16 cellular contexts compared by ENCODE assay signal in genomic region chr12:9731797-9732196, GRCh38. TPM values are rescaled to one million over a fixed set of nuclear protein-coding genes. Genes with fewer than 3 reads are reported as not detected.
DNase-seq lines count a peak whose midpoint lies in the region; ATAC-seq, FAIRE-seq and TF ChIP-seq lines count a peak whose summit lies in the region.
"Had no signal": no experiment of that assay in that cellular context is flagged by ENCODE, and none has a peak within 500 bp of the region (broad histone marks: within the 10 kb centered on the region; RNA-seq: fewer than 3 reads in every experiment).

No MANE protein-coding gene starts in this region.

- H2AFZ ChIP-seq in PC-3 (ENCODE audit: low read length): peak overlapping the region; percentile 38; the same call in 1 of the 2 replicates

- POLR2A ChIA-PET in PC-3 (lab: Charles Lee; ENCODE audit: unreplicated experiment): no interaction called here

- no peaks in the 10 kb centered on the region for H3K27me3 ChIP-seq in PC-3 (ENCODE audit: low read length)
- H3K27me3 ChIP-seq in mononuclear cell (ENCODE audit: insufficient read depth, low read length): no peaks in the 10 kb centered on the region

- CTCF ChIA-PET in PC-3 (lab: Charles Lee): no interaction called here

- intact Hi-C loops in PC-3 (cut with micrococcal nuclease): no loop called here

- H3K9me3 ChIP-seq in PC-3 (ENCODE audit: low read length): no peaks in the 10 kb centered on the region
- no peaks in the 10 kb centered on the region for H3K9me3 ChIP-seq in mononuclear cell (ENCODE audit: low read depth, low read length)

- TF ChIP-seq CTCF in PC-3 (conservative IDR thresholded peaks at IDR 0.05; ENCODE audit: low read depth, low read length): no peak

- H3K4me2 ChIP-seq in PC-3 (ENCODE audit: low read length): no peak overlapping the region

- no peak overlapping the region for H3K27ac ChIP-seq in PC-3 (ENCODE audit: low read length)
- H3K27ac ChIP-seq: epithelial cell of prostate had no signal

- H3K4me3 ChIP-seq in PC-3 (ENCODE audit: low read length) (no peak overlapping the region), mononuclear cell (ENCODE audit: low read length) (peak overlapping the region; percentile 2)

- H3K4me1 ChIP-seq in PC-3 (ENCODE audit: insufficient read depth, low read length) (no peaks in the 10 kb centered on the region), mononuclear cell (ENCODE audit: insufficient read depth, low read length) (peaks cover 37% of the 10 kb centered on the region)

- peak; percentile 82 for FAIRE-seq in GM18507 (lab: Jason Lieb, UNC)

- H3K36me3 ChIP-seq in PC-3 (ENCODE audit: low read depth, low read length): no peaks in the 10 kb centered on the region

- BruUV-seq in PC-3 (replicated peaks; lab: Mats Ljungman, UMichigan): no TSS peak

- DNase-seq in GM18507 (ENCODE audit: extremely low spot score, insufficient read length, low read depth) (no peak), PC-3 (no peak), retina (no peak), SKM-1 (lab: John Stamatoyannopoulos, UW; ENCODE audit: unreplicated experiment) (no peak)
- DNase-seq: activated gamma-delta T cell treated with Interleukin-2 at 50 U/mL for 16 hours, substantia nigra had no signal

- H3K9ac ChIP-seq in PC-3 (ENCODE audit: low read length): no peak overlapping the region

- H3K79me2 ChIP-seq in PC-3 (ENCODE audit: low read length): no peaks in the 10 kb centered on the region

- ATAC-seq in HG02678 (IDR thresholded peaks at IDR 0.05; ENCODE audit: unreplicated experiment) (peak; percentile 50), PC-3 (no peak), GM21619 (IDR thresholded peaks at IDR 0.05; ENCODE audit: unreplicated experiment) (no peak), GM21515 (IDR thresholded peaks at IDR 0.05; ENCODE audit: unreplicated experiment) (no peak)
- ATAC-seq: Panc1 had no signal

- H3F3A ChIP-seq in PC-3 (ENCODE audit: low read length, unreplicated experiment): no peaks in the 10 kb centered on the region

- H3K9me2 ChIP-seq in PC-3 (replicated peaks; ENCODE audit: low read length): no peaks in the 10 kb centered on the region

- H4K20me1 ChIP-seq in PC-3 (ENCODE audit: low read length): no peaks in the 10 kb centered on the region

RNA-seq across cellular contexts. Expression of gene CLECL1, which starts 1.1 kb away (rescaled TPM):
- total RNA-seq in PC-3 (2014; rRNA removed) (not detected in 2 replicates), mononuclear cell (4.4 TPM)
- total RNA-seq: Daoy, H4, kidney epithelial cell, LHCN-M2 had no signal

RNA-seq across cellular contexts. Expression of gene CD69, which starts 28.9 kb away (rescaled TPM):
- 0.75 TPM in 1 of 2 replicates, not detected in the other for total RNA-seq in PC-3 (2014; rRNA removed)
- total RNA-seq in mononuclear cell: 2,627 TPM
- total RNA-seq: H4, LHCN-M2 had no signal

Comparison
In these comparisons a context has a peak if more than half of its experiments do, and no peak if none do; other contexts are left out.
1. RNA of gene CD69, which starts 28.9 kb away (total RNA-seq): 2,627 TPM in mononuclear cell (single experiment); 0.75 TPM in PC-3; every median in the first group is over 1,000 times any median in the second.